ENCODE assay signal across 8 cellular contexts in the genomic region with DNA sequence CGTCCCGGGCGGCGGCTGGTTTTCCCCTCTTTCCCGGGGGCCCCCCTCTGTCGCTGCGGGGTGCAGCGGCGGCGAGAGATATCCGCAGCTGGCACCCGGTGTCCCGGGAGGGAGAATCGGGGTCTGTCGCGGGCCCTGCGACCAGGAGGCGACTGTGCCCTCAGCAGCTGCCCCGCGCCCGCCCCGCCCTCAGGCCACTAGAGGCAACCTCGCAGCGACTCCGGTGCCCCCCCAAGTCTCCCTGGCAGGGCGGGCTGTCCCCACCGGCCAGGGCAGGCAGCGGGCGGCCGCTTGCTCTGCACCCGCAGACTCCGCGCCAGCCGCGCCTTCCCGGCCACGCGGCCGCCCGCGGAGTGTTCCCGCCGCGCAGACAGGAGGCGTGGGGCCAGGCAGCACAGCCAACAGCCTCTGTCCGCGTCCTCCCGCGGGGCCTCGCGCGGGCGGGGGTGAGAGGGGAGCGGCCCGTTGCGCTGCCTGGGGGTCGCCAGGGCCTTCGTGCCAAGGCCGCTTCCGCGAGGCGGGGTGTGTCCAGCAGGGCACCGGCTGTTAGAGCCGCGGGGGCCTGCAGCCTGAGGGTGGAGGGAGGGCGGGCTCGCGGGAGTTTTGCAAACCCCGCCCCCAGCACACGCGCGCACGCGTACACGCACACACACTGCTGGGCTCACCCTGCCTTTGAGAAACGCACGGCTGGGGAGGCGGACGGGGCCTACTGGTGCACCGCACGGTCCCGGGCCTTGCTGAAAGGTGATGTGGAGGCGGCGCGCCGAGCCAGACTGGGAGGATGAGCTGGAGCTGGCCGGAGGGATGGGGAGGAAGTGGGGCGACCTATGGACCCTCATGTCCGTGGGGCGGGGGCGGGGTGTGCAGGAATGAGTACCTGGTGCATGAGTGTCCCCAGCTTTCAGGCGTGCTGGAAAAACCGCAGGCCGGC. TPM values are rescaled to one million over a fixed set of nuclear protein-coding genes. Genes with fewer than 3 reads are reported as not detected.
DNase-seq lines count a peak whose midpoint lies in the region; ATAC-seq, FAIRE-seq and TF ChIP-seq lines count a peak whose summit lies in the region.

No MANE protein-coding gene starts in this region.

- no peaks in the 10 kb centered on the region for H3K9me3 ChIP-seq in muscle layer of colon (ENCODE audit: low read length)

- H3K36me3 ChIP-seq in muscle layer of colon (ENCODE audit: insufficient read depth, low read length), result no peaks in the 10 kb centered on the region

- peak overlapping the region; percentile 74 to 81 for H3K4me3 Mint-ChIP-seq in stimulated activated naive B cell treated with anti-CD40 and anti-IgM and Interleukin-4, amounts not matched to agents 10 μg/mL and 1 μg/mL and 100 μg/mL, for 72 hours
- H3K4me3 Mint-ChIP-seq in type B pancreatic cell, result no peak overlapping the region

- H3K27ac Mint-ChIP-seq in stimulated activated naive B cell treated with anti-CD40 and anti-IgM and Interleukin-4, amounts not matched to agents 10 μg/mL and 1 μg/mL and 100 μg/mL, for 72 hours, result peak overlapping the region; percentile 59
- H3K27ac Mint-ChIP-seq in type B pancreatic cell, result no peak overlapping the region

- peaks cover 32 to 39% of the 10 kb centered on the region in 2 donors for H3K36me3 Mint-ChIP-seq in stimulated activated naive B cell treated with anti-CD40 and anti-IgM and Interleukin-4, amounts not matched to agents 10 μg/mL and 1 μg/mL and 100 μg/mL, for 72 hours
- H3K36me3 Mint-ChIP-seq in type B pancreatic cell, result peaks cover 21% of the 10 kb centered on the region

- H3K9ac ChIP-seq in muscle layer of colon (ENCODE audit: low read length), result no peak overlapping the region

- no peak for TF ChIP-seq CTCF in type B pancreatic cell (conservative IDR thresholded peaks at IDR 0.05)

- no peaks in the 10 kb centered on the region for H3K27me3 ChIP-seq in muscle layer of colon (ENCODE audit: control insufficient read depth in 1 of 2, insufficient read depth in 2 of 2, low read length in 2 of 2)

- peak overlapping the region; percentile 49 to 51 for H3K4me3 ChIP-seq in muscle layer of colon (ENCODE audit: low read depth in 1 of 2, low read length in 2 of 2)

- H3K4me1 ChIP-seq in muscle layer of colon (ENCODE audit: insufficient read depth, low read length), result peaks cover 6% of the 10 kb centered on the region

- peak; percentile 79 for ATAC-seq in HG03521 (IDR thresholded peaks at IDR 0.05; ENCODE audit: unreplicated experiment)
- ATAC-seq in stimulated activated naive B cell treated with anti-CD40 and anti-IgM and Interleukin-4, amounts not matched to agents 10 μg/mL and 1 μg/mL and 100 μg/mL, for 72 hours (replicated peaks), result peak; percentile 88 to 90

- H3K27ac ChIP-seq in muscle layer of colon (ENCODE audit: low read depth, low read length), result peak overlapping the region; percentile 76

- DNase-seq in AML-193 (lab: John Stamatoyannopoulos, UW) (peak; percentile 39 to 42), GM19239 (ENCODE audit: insufficient read length, low spot score) (peak; percentile 78), dermis microvascular lymphatic vessel endothelial cell (ENCODE audit: low read depth in 2 of 2) (peak; percentile 14 to 71), type B pancreatic cell (ENCODE audit: extremely low spot score, unreplicated experiment) (no peak)
- peak; percentile 64 for DNase-seq in activated CD4-positive, alpha-beta T cell treated with anti-CD3 and anti-CD28 coated beads, Interleukin-2, amount 50 U/mL, for 4 hours
- peak; percentile 53 for DNase-seq in stimulated activated naive B cell treated with anti-CD40 and anti-IgM and Interleukin-4, amounts not matched to agents 10 μg/mL and 1 μg/mL and 100 μg/mL, for 72 hours

- peak; percentile 79 for FAIRE-seq in GM19239 (lab: Jason Lieb, UNC)

- H3K27me3 Mint-ChIP-seq in stimulated activated naive B cell treated with anti-CD40 and anti-IgM and Interleukin-4, amounts not matched to agents 10 μg/mL and 1 μg/mL and 100 μg/mL, for 72 hours, result no peaks in the 10 kb centered on the region
- no peaks in the 10 kb centered on the region for H3K27me3 Mint-ChIP-seq in type B pancreatic cell

- H3K9me3 Mint-ChIP-seq in stimulated activated naive B cell treated with anti-CD40 and anti-IgM and Interleukin-4, amounts not matched to agents 10 μg/mL and 1 μg/mL and 100 μg/mL, for 72 hours, result no peaks in the 10 kb centered on the region
- no peaks in the 10 kb centered on the region for H3K9me3 Mint-ChIP-seq in type B pancreatic cell

- peaks cover 8 to 17% of the 10 kb centered on the region in 2 donors for H3K4me1 Mint-ChIP-seq in stimulated activated naive B cell treated with anti-CD40 and anti-IgM and Interleukin-4, amounts not matched to agents 10 μg/mL and 1 μg/mL and 100 μg/mL, for 72 hours
- no peaks in the 10 kb centered on the region for H3K4me1 Mint-ChIP-seq in type B pancreatic cell (ENCODE audit: unreplicated experiment)

RNA-seq across cellular contexts. Expression of gene KIAA1614, which starts 41.4 kb away (rescaled TPM):
- total RNA-seq in dermis microvascular lymphatic vessel endothelial cell, result 4.0 TPM in 2 replicates
- 0.31 and 2.9 TPM in 2 replicates for total RNA-seq in type B pancreatic cell (ENCODE audit: low replicate concordance)
